ENCODE assay signal across 9 cellular contexts in the genomic region with DNA sequence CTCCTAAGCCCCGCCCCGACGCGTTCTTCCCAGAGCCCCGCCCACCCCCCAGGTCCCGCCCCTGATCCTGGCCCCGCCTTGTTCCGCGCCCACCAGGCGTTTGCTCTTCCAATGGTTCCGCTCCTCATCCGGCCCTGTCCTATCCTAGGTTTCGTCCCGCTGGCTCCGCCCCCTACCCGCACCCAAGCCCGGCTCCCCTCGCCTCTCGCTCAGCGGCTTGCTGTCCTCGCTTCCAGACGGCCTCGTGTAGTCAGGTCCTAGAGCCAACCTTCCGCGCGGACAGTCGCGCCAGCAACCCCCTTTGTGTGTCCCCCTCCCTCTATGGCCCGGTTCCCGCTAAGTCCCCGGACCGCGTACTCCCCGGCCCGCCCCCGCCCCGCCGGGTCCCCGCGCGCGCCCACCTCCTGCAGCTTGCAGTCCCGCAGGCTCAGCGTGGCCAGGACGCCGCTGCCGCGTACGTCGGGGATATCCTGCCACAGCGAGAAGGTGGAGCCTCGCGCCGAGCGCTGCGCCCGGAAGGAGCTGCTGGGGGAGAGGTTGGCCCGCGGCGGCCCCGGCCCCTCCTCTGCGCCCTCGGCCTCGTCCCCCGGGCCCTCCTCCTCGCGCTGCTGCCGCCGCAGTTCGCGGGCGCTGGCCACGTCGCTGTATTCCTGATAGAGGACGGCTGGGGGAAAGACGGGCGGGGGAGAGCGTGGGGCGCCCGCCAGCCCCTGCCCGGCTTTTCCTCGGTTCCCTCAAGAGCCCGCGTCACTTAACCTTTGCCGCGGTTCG. TPM values are rescaled to one million over a fixed set of nuclear protein-coding genes. Genes with fewer than 3 reads are reported as not detected.
DNase-seq lines count a peak whose midpoint lies in the region; ATAC-seq and TF ChIP-seq lines count a peak whose summit lies in the region.
"Had no signal": no experiment of that assay in that cellular context is flagged by ENCODE, and none has a peak within 500 bp of the region (broad histone marks: within the 10 kb centered on the region; RNA-seq: fewer than 3 reads in every experiment).

No MANE protein-coding gene starts in this region.

- H3K27ac ChIP-seq in right lobe of liver = peak overlapping the region; percentile 67 to 75 (median 70)

- ATAC-seq in GM19324 (IDR thresholded peaks at IDR 0.05; ENCODE audit: low FRiP score, unreplicated experiment) (peak; percentile 61), HG03457 (IDR thresholded peaks at IDR 0.05; ENCODE audit: unreplicated experiment) (peak; percentile 44), right lobe of liver (peak; percentile 93 to 95 (median 94))

- TF ChIP-seq POLR2A in right lobe of liver (IDR thresholded peaks at IDR 0.05) = peak; percentile 72

- peak; percentile 95 for DNase-seq in BE2C
- DNase-seq in NCI-H526 (lab: John Stamatoyannopoulos, UW) = peak; percentile 96 to 99
- DNase-seq in activated CD4-positive, alpha-beta T cell treated with anti-CD3 and anti-CD28 coated beads, Interleukin-2, amount 50 U/mL, for 1 hour = peak; percentile 91
- peak; percentile 98 for DNase-seq in dermis blood vessel endothelial cell
- peak; percentile 97 to 98 (median 97) for DNase-seq in right lobe of liver
- peak; percentile 93 for DNase-seq in stimulated activated CD4-positive, alpha-beta T cell treated with anti-CD3 and anti-CD28 coated beads, Interleukin-4, amount 100 ng/mL, for 1 hour

- 0% methylated on average over 25 of the region's 87 CpGs for WGBS in right lobe of liver (ENCODE audit: insufficient coverage, low coverage, low lambda C conversion rate, missing lambda C conversion rate)

- intact Hi-C loops in right lobe of liver (cut with DNase I) = loop anchor here in 1 of 2 donors (5.0 kb wide), 1 partner anchor 36 kb away; no protein-coding TSS in a partner anchor

- H3K36me3 ChIP-seq in BE2C (no peaks in the 10 kb centered on the region), right lobe of liver (no peaks in the 10 kb centered on the region)

- no peaks in the 10 kb centered on the region for H3K27me3 ChIP-seq in BE2C
- H3K27me3 ChIP-seq in right lobe of liver = no peaks in the 10 kb centered on the region

- peaks cover 12% of the 10 kb centered on the region for H3K4me1 ChIP-seq in BE2C
- H3K4me1 ChIP-seq in right lobe of liver = peaks cover 0 to 6% (median 2%) of the 10 kb centered on the region in 4 donors

- H3K4me3 ChIP-seq in BE2C (ENCODE audit: low read depth, low read length) (peak overlapping the region; percentile 45), right lobe of liver (peak overlapping the region; percentile 32 to 56 (median 51))

- H3K9me3 ChIP-seq in BE2C = no peaks in the 10 kb centered on the region
- H3K9me3 ChIP-seq in right lobe of liver = no peaks in the 10 kb centered on the region

- TF ChIP-seq CTCF in BE2C (IDR thresholded peaks at IDR 0.05; ENCODE audit: low read depth, low read length) (no peak), right lobe of liver (IDR thresholded peaks at IDR 0.05) (no peak)

RNA-seq across cellular contexts. Expression of gene ARHGEF19, which starts 5.7 kb away (rescaled TPM):
- 13.3 TPM for polyA plus RNA-seq in BE2C (2012; ENCODE audit: insufficient read depth, insufficient read length, low read depth)
- total RNA-seq in dermis blood vessel endothelial cell = 2.7 and 3.3 TPM in 2 replicates
- 1 to 10 TPM in 4 of 6 experiments, under 1 TPM in 2; 0.31 to 2.8 (median 1.5) TPM for total RNA-seq in right lobe of liver

RNA-seq across cellular contexts. Expression of gene CPLANE2, which starts 30.3 kb away (rescaled TPM):
- polyA plus RNA-seq in BE2C (2012; ENCODE audit: insufficient read depth, insufficient read length, low read depth) = 2.4 TPM
- total RNA-seq in dermis blood vessel endothelial cell (9.5 and 10.3 TPM in 2 replicates), right lobe of liver (1 to 10 TPM; 2.2 to 4.4 (median 3.1) TPM)

RNA-seq across cellular contexts. Expression of gene EPHA2, which starts 50.9 kb away (rescaled TPM):
- polyA plus RNA-seq in BE2C (2012; ENCODE audit: insufficient read depth, insufficient read length, low read depth) = 6.2 TPM
- total RNA-seq in dermis blood vessel endothelial cell (121 and 192 TPM in 2 replicates), right lobe of liver (10 to 100 TPM in 4 of 6 experiments, 1 to 10 TPM in 2; 6.0 to 14.7 (median 10.8) TPM)
- total RNA-seq: T-helper 1 cell treated with Interleukin-12 subunit alpha and Interleukin-12 subunit beta and Interleukin-4 antibody, amounts not matched to agents 30 ng/mL and 1 ng/mL, for 36 hours had no signal

Comparison
In these comparisons a context has a peak if more than half of its experiments do, and no peak if none do; other contexts are left out.
1. Peak in every context shown above with its lines: DNase-seq, ATAC-seq, H3K4me3 ChIP-seq and H3K27ac ChIP-seq.
2. ATAC-seq: peak in every context shown above with its lines; median percentile 94 in right lobe of liver; 61 in GM19324; 44 in HG03457.